In the genomic region with DNA sequence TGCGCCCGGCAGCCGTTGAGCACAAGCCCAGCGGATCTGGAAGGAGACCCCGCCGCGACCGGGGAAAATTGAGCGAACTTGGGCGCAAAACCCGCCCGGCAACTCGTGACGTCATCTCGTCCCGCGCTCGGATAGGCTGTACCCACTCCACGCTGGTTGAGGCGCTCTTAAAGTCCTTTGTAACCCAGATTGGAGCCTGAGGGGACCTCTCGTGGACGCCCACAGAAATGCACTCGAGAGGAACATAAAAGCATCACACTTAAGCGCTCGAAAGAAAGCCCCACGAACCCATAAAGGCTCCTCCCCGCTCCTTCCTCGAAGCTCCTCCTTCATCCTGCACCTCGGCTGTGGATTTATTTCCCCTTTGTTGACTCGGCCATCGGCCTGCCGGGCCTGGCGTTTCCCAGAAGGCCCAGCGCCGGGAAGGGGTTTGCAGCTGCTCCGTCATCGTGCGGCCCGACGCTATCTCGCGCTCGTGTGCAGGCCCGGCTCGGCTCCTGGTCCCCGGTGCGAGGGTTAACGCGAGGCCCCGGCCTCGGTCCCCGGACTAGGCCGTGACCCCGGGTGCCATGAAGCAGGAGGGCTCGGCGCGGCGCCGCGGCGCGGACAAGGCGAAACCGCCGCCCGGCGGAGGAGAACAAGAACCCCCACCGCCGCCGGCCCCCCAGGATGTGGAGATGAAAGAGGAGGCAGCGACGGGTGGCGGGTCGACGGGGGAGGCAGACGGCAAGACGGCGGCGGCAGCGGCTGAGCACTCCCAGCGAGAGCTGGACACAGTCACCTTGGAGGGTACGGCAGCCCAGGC, we compare ENCODE assay signal across 8 cellular contexts. TPM values are rescaled to one million over a fixed set of nuclear protein-coding genes. Genes with fewer than 3 reads are reported as not detected.
DNase-seq lines count a peak whose midpoint lies in the region; ATAC-seq and TF ChIP-seq lines count a peak whose summit lies in the region.

Gene PSMD3 (plus strand): TSS at position 406 of the 805 bp plus-strand sequence. CDS start 164 bp downstream, at position 570.

- peaks cover 44 to 49% of the 10 kb centered on the region in 2 donors for H3K4me1 Mint-ChIP-seq in immature natural killer cell

- whole genome bisulfite sequencing in spleen, 5 donors: 0 to 1% (median 0%) methylated on average over 46 to 82 of the region's 82 CpGs

- peaks cover 3 to 12% (median 8%) of the 10 kb centered on the region in 3 donors for H3K27me3 Mint-ChIP-seq in immature natural killer cell (ENCODE audit: low read depth in 3 of 3)

- peak; percentile 79 to 99 (median 93) for TF ChIP-seq CTCF in spleen (IDR thresholded peaks at IDR 0.05 in 8 of 11, conservative IDR thresholded peaks at IDR 0.05 in 3 of 11)

- H3K36me3 Mint-ChIP-seq in immature natural killer cell: peaks cover 3 to 9% (median 4%) of the 10 kb centered on the region in 3 donors

- H3K9me3 ChIP-seq in spleen: no peaks in the 10 kb centered on the region

- DNase-seq in AG20443 (ENCODE audit: low spot score): peak; percentile 97
- peak; percentile 98 for DNase-seq in NCI-H345 treated with DMSO at 0.1 percent for 48 hours (lab: John Stamatoyannopoulos, UW; ENCODE audit: unreplicated experiment)
- peak; percentile 88 to 94 (median 93) for DNase-seq in activated CD4-positive, CD25-positive, alpha-beta regulatory T cell (lab: John Stamatoyannopoulos, UW)
- DNase-seq in central memory CD4-positive, alpha-beta T cell: peak; percentile 99
- peak; percentile 99 for DNase-seq in immature natural killer cell
- DNase-seq in spleen: peak; percentile 99

- H3K27ac ChIP-seq in spleen: peak within 1 kb of the TSS; percentile 91 to 98 (median 95)

- ATAC-seq in GM19025 (IDR thresholded peaks at IDR 0.05; ENCODE audit: low read depth, unreplicated experiment): peak; percentile 96
- peak; percentile 90 for ATAC-seq in HG03342 (IDR thresholded peaks at IDR 0.05; ENCODE audit: unreplicated experiment)

- peak within 1 kb of the TSS; percentile 67 to 95 (median 87) for H3K4me3 ChIP-seq in spleen

- H3K36me3 ChIP-seq in spleen: peaks cover 3 to 22% (median 16%) of the 10 kb centered on the region in 6 donors

- H3K4me3 Mint-ChIP-seq in immature natural killer cell: peak within 1 kb of the TSS; percentile 92 to 98 (median 93)

- intact Hi-C loops in spleen (cut with DNase I; ENCODE audit: low total_unique reads): no loop called here

- peak; percentile 35 to 85 (median 64) for TF ChIP-seq POLR2A in spleen (IDR thresholded peaks at IDR 0.05)

- H3K27ac Mint-ChIP-seq in immature natural killer cell: peak within 1 kb of the TSS; percentile 91 to 97 (median 94)

- H3K27me3 ChIP-seq in spleen (replicated peaks in 1 of 7): no peaks in the 10 kb centered on the region

- H3K9me3 Mint-ChIP-seq in immature natural killer cell: no peaks in the 10 kb centered on the region

- H3K4me1 ChIP-seq in spleen: peaks cover 17 to 55% (median 34%) of the 10 kb centered on the region in 6 donors

RNA-seq across cellular contexts. Expression of gene PSMD3, which starts in this region (rescaled TPM):
- 10 to 100 TPM; 47.0 to 59.1 (median 47.7) TPM for polyA plus RNA-seq in immature natural killer cell
- 10 to 100 TPM; 57.4 to 70.6 (median 65.5) TPM for total RNA-seq in spleen
- polyA plus RNA-seq in spleen: 10 to 100 TPM; 35.6 to 50.8 (median 43.5) TPM

Comparison
In these comparisons a context has a peak if more than half of its experiments do, and no peak if none do; other contexts are left out.
1. Peak in every context shown above with its lines: DNase-seq, ATAC-seq, H3K4me3 ChIP-seq and H3K27ac ChIP-seq.